Comparison of ENCODE assay signal across 16 cellular contexts in the genomic region with DNA sequence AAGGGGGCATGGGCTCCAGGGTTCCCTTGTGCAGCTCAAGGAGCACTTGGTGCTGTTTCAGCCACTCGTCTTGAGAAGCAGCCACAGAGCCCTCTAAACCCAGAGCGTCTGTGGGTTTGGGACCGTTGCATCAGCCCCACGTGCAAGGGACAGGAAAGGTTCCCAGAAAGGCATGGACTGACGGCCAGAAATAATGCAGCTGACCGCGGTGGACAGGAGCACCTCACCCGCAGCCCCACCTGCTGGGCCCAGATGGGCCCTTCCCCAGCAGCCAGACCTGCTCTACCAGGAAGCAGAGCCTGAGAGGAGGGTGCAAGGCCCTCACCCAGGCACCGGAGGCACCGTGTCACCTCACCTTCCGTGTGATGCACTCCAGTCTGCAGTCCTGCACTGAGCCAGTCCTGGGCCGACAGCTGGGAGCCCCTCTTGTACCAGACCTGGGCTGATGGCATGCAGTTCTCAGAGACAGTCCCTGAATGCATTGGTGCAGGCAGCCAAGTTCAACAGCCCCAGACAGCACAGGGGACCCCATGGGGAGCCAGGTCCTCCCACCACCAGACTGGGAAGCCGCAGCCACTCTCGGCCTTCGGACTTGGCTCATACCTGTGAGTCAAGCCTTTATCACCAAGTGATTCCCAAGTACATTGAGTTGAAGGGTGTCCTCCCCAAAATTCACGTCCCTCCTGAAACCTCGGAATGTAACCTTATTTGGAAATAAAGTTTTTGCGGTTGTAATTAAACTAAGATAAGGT. TPM values are rescaled to one million over a fixed set of nuclear protein-coding genes. Genes with fewer than 3 reads are reported as not detected.
A peak's percentile ranks its signal among the peaks of the same experiment; 100 is the strongest.
DNase-seq lines count a peak whose midpoint lies in the region; ATAC-seq, FAIRE-seq and TF ChIP-seq lines count a peak whose summit lies in the region.
"Had no signal": no experiment of that assay in that cellular context is flagged by ENCODE, and none has a peak within 500 bp of the region (broad histone marks: within the 10 kb centered on the region; RNA-seq: fewer than 3 reads in every experiment).

No MANE protein-coding gene starts in this region.

- peaks cover 5% of the 10 kb centered on the region for H3K27me3 Mint-ChIP-seq in endothelial cell (ENCODE audit: unreplicated experiment)

- H3K79me2 ChIP-seq in DND-41 (ENCODE audit: insufficient read depth, low read length): no peaks in the 10 kb centered on the region

- no peaks in the 10 kb centered on the region for H3K27me3 ChIP-seq in DND-41 (ENCODE audit: insufficient read depth, low read length, poor library complexity)
- no peaks in the 10 kb centered on the region for H3K27me3 ChIP-seq in HL-60 (ENCODE audit: insufficient read depth, poor library complexity, severe bottlenecking)
- no peaks in the 10 kb centered on the region for H3K27me3 ChIP-seq in small intestine (ENCODE audit: control insufficient read depth in 2 of 2, insufficient read depth in 2 of 2, low read length in 2 of 2)

- peak; percentile 58; the same call in 2 of the 3 replicates for ATAC-seq in DND-41 (ENCODE audit: insufficient read depth, low read depth)
- no peak for ATAC-seq in GM19328 (IDR thresholded peaks at IDR 0.05; ENCODE audit: unreplicated experiment)

- no peak overlapping the region for H2AFZ ChIP-seq in DND-41 (ENCODE audit: low read depth, low read length)

- H3K9me3 ChIP-seq in DND-41 (ENCODE audit: insufficient read depth, low read length, severe bottlenecking) (no peaks in the 10 kb centered on the region), small intestine (ENCODE audit: control insufficient read depth, low read depth) (no peaks in the 10 kb centered on the region)
- H3K9me3 ChIP-seq: thoracic aorta had no signal

- DNase-seq in DND-41: no peak
- DNase-seq in HL-60 (ENCODE audit: low read depth in 1 of 2, low spot score in 1 of 2): peak; percentile 21 to 79
- no peak for DNase-seq in endothelial cell (ENCODE audit: low spot score)
- DNase-seq in small intestine: peak; percentile 39
- no peak for DNase-seq in COLO829 (ENCODE audit: low spot score)
- DNase-seq in stimulated activated CD4-positive, alpha-beta T cell treated with anti-CD3 and anti-CD28 coated beads, Interleukin-15, amount 100 ng/mL, for 24 hours: no peak
- DNase-seq: activated T-cell treated with anti-CD3 and anti-CD28 coated beads for 4 hours, NCI-H187 treated with DMSO at 0.1 percent for 48 hours had no signal

- H3K4me1 ChIP-seq in DND-41 (ENCODE audit: insufficient read depth, low read length): no peaks in the 10 kb centered on the region
- H3K4me1 ChIP-seq in small intestine (ENCODE audit: control insufficient read depth in 2 of 2, insufficient read depth in 1 of 2, low read depth in 1 of 2, low read length in 1 of 2): peaks cover 2 to 4% of the 10 kb centered on the region in 2 donors

- H3K4me3 ChIP-seq in DND-41 (ENCODE audit: low read depth in 1 of 2, low read length in 2 of 2) (no peak overlapping the region), HL-60 (replicated peaks; ENCODE audit: insufficient read depth, low read length) (no peak overlapping the region), small intestine (ENCODE audit: low read depth in 1 of 2, low read length in 2 of 2) (no peak overlapping the region)
- H3K4me3 ChIP-seq: thoracic aorta had no signal

- no peaks in the 10 kb centered on the region for H4K20me1 ChIP-seq in DND-41 (ENCODE audit: insufficient read depth, low read length)

- no peaks in the 10 kb centered on the region for H3K36me3 Mint-ChIP-seq in endothelial cell (ENCODE audit: low read depth, unreplicated experiment)
- H3K36me3 Mint-ChIP-seq: CD14-positive monocyte had no signal

- peak; percentile 34 for TF ChIP-seq CTCF in DND-41 (IDR thresholded peaks at IDR 0.05; ENCODE audit: borderline replicate concordance, extremely low read depth, low read length, poor library complexity, severe bottlenecking)
- no peak for TF ChIP-seq CTCF in HL-60 (IDR thresholded peaks at IDR 0.05; ENCODE audit: insufficient read depth, low read length)
- TF ChIP-seq CTCF in endothelial cell (IDR thresholded peaks at IDR 0.05; ENCODE audit: unreplicated experiment): no peak

- no peaks in the 10 kb centered on the region for H3K9me3 Mint-ChIP-seq in endothelial cell (ENCODE audit: unreplicated experiment)

- H3K36me3 ChIP-seq in DND-41 (ENCODE audit: insufficient read depth, low read length) (no peaks in the 10 kb centered on the region), small intestine (ENCODE audit: control insufficient read depth in 2 of 2, insufficient read depth in 2 of 2, low read length in 2 of 2) (no peaks in the 10 kb centered on the region)
- H3K36me3 ChIP-seq: thoracic aorta had no signal

- peaks cover 2% of the 10 kb centered on the region for H3K4me1 Mint-ChIP-seq in endothelial cell (ENCODE audit: unreplicated experiment)

- H3K27ac Mint-ChIP-seq in endothelial cell (ENCODE audit: unreplicated experiment): peak overlapping the region; percentile 21

- H3K4me3 Mint-ChIP-seq in endothelial cell (ENCODE audit: unreplicated experiment): peak overlapping the region; percentile 2

- no peak overlapping the region for H3K4me2 ChIP-seq in DND-41 (ENCODE audit: insufficient read depth, low read length)
- H3K4me2 ChIP-seq: KMS-11 had no signal

- H3K27ac ChIP-seq in DND-41 (ENCODE audit: low read length) (no peak overlapping the region), HL-60 (replicated peaks) (peak overlapping the region; percentile 70), small intestine (ENCODE audit: low read depth in 1 of 2, low read length in 1 of 2) (no peak overlapping the region)
- H3K27ac ChIP-seq: KMS-11, thoracic aorta had no signal

- FAIRE-seq in small intestine (lab: Jason Lieb, UNC): no peak

- 52 to 69% (median 55%) methylated on average over 18 of the region's 18 CpGs for WGBS in small intestine, 3 donors

- H3K9ac ChIP-seq in DND-41 (ENCODE audit: low read depth, low read length): no peak overlapping the region
- H3K9ac ChIP-seq: KMS-11 had no signal

RNA-seq across cellular contexts. Expression of gene TFF3, which starts 4.8 kb away (rescaled TPM):
- total RNA-seq in endothelial cell (ENCODE audit: unreplicated experiment): not detected
- polyA plus RNA-seq in small intestine: 1,000 to 10,000 TPM in 1 of 3 donors, 100 to 1,000 TPM in 2; 758 to 1,395 (median 965) TPM
- total RNA-seq: H4; mononuclear cell; T-helper 1 cell treated with Interleukin-12 subunit alpha and Interleukin-12 subunit beta and Interleukin-4 antibody, amounts not matched to agents 30 ng/mL and 1 ng/mL, for 36 hours had no signal
- polyA plus RNA-seq: CD14-positive monocyte had no signal

RNA-seq across cellular contexts. Expression of gene TFF2, which starts 30.8 kb away (rescaled TPM):
- total RNA-seq in endothelial cell (ENCODE audit: unreplicated experiment): not detected
- 1 to 10 TPM in 2 of 3 donors, not detected in 1; 1.4 to 5.0 TPM for polyA plus RNA-seq in small intestine
- total RNA-seq: glomerular endothelial cell; H4; mononuclear cell; T-helper 1 cell treated with Interleukin-12 subunit alpha and Interleukin-12 subunit beta and Interleukin-4 antibody, amounts not matched to agents 30 ng/mL and 1 ng/mL, for 36 hours had no signal
- polyA plus RNA-seq: CD14-positive monocyte had no signal

RNA-seq across cellular contexts. Expression of gene TFF1, which starts 46.3 kb away (rescaled TPM):
- total RNA-seq in endothelial cell (ENCODE audit: unreplicated experiment): not detected
- polyA plus RNA-seq in small intestine: 100 to 1,000 TPM; 130 to 187 (median 144) TPM
- total RNA-seq: glomerular endothelial cell; H4; mononuclear cell; T-helper 1 cell treated with Interleukin-12 subunit alpha and Interleukin-12 subunit beta and Interleukin-4 antibody, amounts not matched to agents 30 ng/mL and 1 ng/mL, for 36 hours had no signal
- polyA plus RNA-seq: CD14-positive monocyte had no signal

Comparison
In these comparisons a context has a peak if more than half of its experiments do, and no peak if none do; other contexts are left out.
1. DNase-seq: peak in HL-60 (2 of 2) and small intestine (single experiment); none in DND-41 (single experiment), endothelial cell (single experiment), COLO829 (single experiment) and stimulated activated CD4-positive, alpha-beta T cell treated with anti-CD3 and anti-CD28 coated beads, Interleukin-15, amount 100 ng/mL, for 24 hours (single experiment).